In the genomic region with DNA sequence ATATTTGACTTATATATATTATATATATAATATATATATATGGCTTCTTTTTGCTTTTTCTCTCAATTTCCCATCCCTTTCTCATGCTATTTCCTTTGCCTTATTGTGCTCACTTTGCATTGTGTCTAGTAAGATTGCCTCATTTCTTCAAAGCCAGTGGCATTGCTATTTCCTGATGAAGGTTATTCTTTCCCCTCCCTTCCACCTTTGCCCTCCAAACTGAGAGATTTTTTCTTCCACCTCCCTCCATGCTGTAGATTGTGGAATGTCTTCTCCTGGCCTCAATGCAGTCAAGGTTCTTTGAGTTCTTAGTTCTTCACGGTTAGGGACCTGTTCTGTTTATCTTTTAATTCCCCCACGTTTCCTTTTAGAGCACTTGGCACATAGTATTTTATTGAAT, we compare ENCODE assay signal across 19 cellular contexts. TPM values are rescaled to one million over a fixed set of nuclear protein-coding genes. Genes with fewer than 3 reads are reported as not detected.
DNase-seq lines count a peak whose midpoint lies in the region; ATAC-seq and TF ChIP-seq lines count a peak whose summit lies in the region.
"Had no signal": no experiment of that assay in that cellular context is flagged by ENCODE, and none has a peak within 500 bp of the region (broad histone marks: within the 10 kb centered on the region; RNA-seq: fewer than 3 reads in every experiment).

No MANE protein-coding gene starts in this region.

- no peaks in the 10 kb centered on the region for H3K27me3 ChIP-seq in uterus

- peak overlapping the region in 1 of 2 donors; percentile 6 for H3K27ac Mint-ChIP-seq in stimulated activated naive CD8-positive, alpha-beta T cell treated with anti-CD3 and anti-CD28 coated beads, Interleukin-15, amount 100 ng/mL, for 72 hours
- peak overlapping the region in 4 of 10 donors; percentile 0 to 64 (median 49) for H3K27ac Mint-ChIP-seq in naive thymus-derived CD8-positive, alpha-beta T cell
- no peak overlapping the region for H3K27ac Mint-ChIP-seq in T-helper 17 cell
- H3K27ac Mint-ChIP-seq: CD8-positive, alpha-beta T cell had no signal

- peak overlapping the region; percentile 37 to 57 for H3K27ac ChIP-seq in uterus

- H3K9me3 Mint-ChIP-seq in stimulated activated naive CD8-positive, alpha-beta T cell treated with anti-CD3 and anti-CD28 coated beads, Interleukin-15, amount 100 ng/mL, for 72 hours: no peaks in the 10 kb centered on the region
- no peaks in the 10 kb centered on the region for H3K9me3 Mint-ChIP-seq in naive thymus-derived CD8-positive, alpha-beta T cell
- H3K9me3 Mint-ChIP-seq: CD8-positive, alpha-beta T cell had no signal

- POLR2A ChIA-PET in naive thymus-derived CD8-positive, alpha-beta T cell (lab: Charles Lee): interaction anchor here (1.1 to 3.1 kb wide), 6 partner anchors 8 to 24 kb away, joined by 3 to 13 read pairs (median 7); no protein-coding TSS in a partner anchor

- H3K4me1 Mint-ChIP-seq in stimulated activated naive CD8-positive, alpha-beta T cell treated with anti-CD3 and anti-CD28 coated beads, Interleukin-15, amount 100 ng/mL, for 72 hours: peaks cover 46% of the 10 kb centered on the region
- peaks cover 7 to 62% (median 39%) of the 10 kb centered on the region in 4 donors for H3K4me1 Mint-ChIP-seq in naive thymus-derived CD8-positive, alpha-beta T cell
- peaks cover 6% of the 10 kb centered on the region for H3K4me1 Mint-ChIP-seq in T-helper 17 cell

- H3K4me3 ChIP-seq in fibroblast of pulmonary artery (replicated peaks; ENCODE audit: low read depth, low read length) (no peak overlapping the region), uterus (no peak overlapping the region)

- DNase-seq in stimulated activated naive CD8-positive, alpha-beta T cell treated with anti-CD3 and anti-CD28 coated beads, Interleukin-15, amount 100 ng/mL, for 72 hours: no peak
- DNase-seq in stimulated activated naive CD8-positive, alpha-beta T cell treated with anti-CD3 and anti-CD28 coated beads, Interleukin-15, Interleukin-2, amounts not matched to agents 100 U/mL and 50 U/mL, for 24 hours: no peak
- DNase-seq in fibroblast of pulmonary artery (ENCODE audit: low read depth) (peak; percentile 13), uterus (no peak), T-helper 17 cell (no peak), NCI-H146 (lab: John Stamatoyannopoulos, UW) (no peak), globus pallidus (ENCODE audit: low spot score) (no peak)
- DNase-seq in naive thymus-derived CD8-positive, alpha-beta T cell: no peak
- DNase-seq: AML-193; C1 segment of cervical spinal cord; CD8-positive, alpha-beta T cell; DMS153; GOT3; HCEC 1CT; KBM-7; NCI-H1092; NCI-H1436 treated with DMSO at 0.1 percent for 48 hours; NCI-H2029; NCI-H524 treated with DMSO at 0.1 percent for 48 hours had no signal

- peak overlapping the region; percentile 7 for H3K4me3 Mint-ChIP-seq in stimulated activated naive CD8-positive, alpha-beta T cell treated with anti-CD3 and anti-CD28 coated beads, Interleukin-15, amount 100 ng/mL, for 72 hours
- H3K4me3 Mint-ChIP-seq in naive thymus-derived CD8-positive, alpha-beta T cell: peak overlapping the region in 8 of 10 donors; percentile 27 to 82 (median 61)
- H3K4me3 Mint-ChIP-seq in T-helper 17 cell: no peak overlapping the region
- H3K4me3 Mint-ChIP-seq: CD8-positive, alpha-beta T cell had no signal

- H3K9me3 ChIP-seq in uterus (no peaks in the 10 kb centered on the region), T-helper 17 cell (ENCODE audit: control insufficient read depth, low read length, poor library complexity, severe bottlenecking) (no peaks in the 10 kb centered on the region)

- H3K36me3 Mint-ChIP-seq in naive thymus-derived CD8-positive, alpha-beta T cell: no peaks in the 10 kb centered on the region
- no peaks in the 10 kb centered on the region for H3K36me3 Mint-ChIP-seq in T-helper 17 cell (ENCODE audit: low read depth)
- H3K36me3 Mint-ChIP-seq: CD8-positive, alpha-beta T cell had no signal

- H3K27me3 Mint-ChIP-seq in stimulated activated naive CD8-positive, alpha-beta T cell treated with anti-CD3 and anti-CD28 coated beads, Interleukin-15, amount 100 ng/mL, for 72 hours: no peaks in the 10 kb centered on the region
- peaks cover 0 to 10% (median 1%) of the 10 kb centered on the region in 5 donors for H3K27me3 Mint-ChIP-seq in naive thymus-derived CD8-positive, alpha-beta T cell
- H3K27me3 Mint-ChIP-seq in T-helper 17 cell: peaks cover 29% of the 10 kb centered on the region

- H3K4me1 ChIP-seq in uterus: peaks cover 0 to 8% of the 10 kb centered on the region in 2 donors

- no peak for TF ChIP-seq POLR2A in uterus (IDR thresholded peaks at IDR 0.05)

- no peak for ATAC-seq in stimulated activated naive CD8-positive, alpha-beta T cell treated with anti-CD3 and anti-CD28 coated beads, Interleukin-15, amount 100 ng/mL, for 72 hours
- no peak for ATAC-seq in stimulated activated naive CD8-positive, alpha-beta T cell treated with anti-CD3 and anti-CD28 coated beads, Interleukin-15, Interleukin-2, amounts not matched to agents 100 U/mL and 50 U/mL, for 24 hours
- no peak for ATAC-seq in naive thymus-derived CD8-positive, alpha-beta T cell
- ATAC-seq in T-helper 17 cell: no peak
- ATAC-seq: CD8-positive, alpha-beta T cell had no signal

- intact Hi-C loops in uterus (cut with DNase I; ENCODE audit: low total_unique reads): no loop called here

- TF ChIP-seq CTCF in fibroblast of pulmonary artery (IDR thresholded peaks at IDR 0.05; ENCODE audit: low read length, missing control alignments) (no peak), uterus (IDR thresholded peaks at IDR 0.05) (no peak)

- H3K36me3 ChIP-seq in uterus: no peaks in the 10 kb centered on the region

RNA-seq across cellular contexts. Expression of a gene that starts 17.2 kb away (rescaled TPM):
- 10 to 100 TPM; 21.3 to 23.4 TPM for total RNA-seq in naive thymus-derived CD8-positive, alpha-beta T cell
- 1 to 10 TPM; 1.3 to 3.7 (median 2.6) TPM for polyA plus RNA-seq in naive thymus-derived CD8-positive, alpha-beta T cell
- total RNA-seq in uterus (10 to 100 TPM; 24.6 to 53.2 (median 34.4) TPM), T-helper 17 cell (10 to 100 TPM in 1 of 2 donors, 1 to 10 TPM in 1; 2.1 to 36.0 TPM)
